In the genomic region with DNA sequence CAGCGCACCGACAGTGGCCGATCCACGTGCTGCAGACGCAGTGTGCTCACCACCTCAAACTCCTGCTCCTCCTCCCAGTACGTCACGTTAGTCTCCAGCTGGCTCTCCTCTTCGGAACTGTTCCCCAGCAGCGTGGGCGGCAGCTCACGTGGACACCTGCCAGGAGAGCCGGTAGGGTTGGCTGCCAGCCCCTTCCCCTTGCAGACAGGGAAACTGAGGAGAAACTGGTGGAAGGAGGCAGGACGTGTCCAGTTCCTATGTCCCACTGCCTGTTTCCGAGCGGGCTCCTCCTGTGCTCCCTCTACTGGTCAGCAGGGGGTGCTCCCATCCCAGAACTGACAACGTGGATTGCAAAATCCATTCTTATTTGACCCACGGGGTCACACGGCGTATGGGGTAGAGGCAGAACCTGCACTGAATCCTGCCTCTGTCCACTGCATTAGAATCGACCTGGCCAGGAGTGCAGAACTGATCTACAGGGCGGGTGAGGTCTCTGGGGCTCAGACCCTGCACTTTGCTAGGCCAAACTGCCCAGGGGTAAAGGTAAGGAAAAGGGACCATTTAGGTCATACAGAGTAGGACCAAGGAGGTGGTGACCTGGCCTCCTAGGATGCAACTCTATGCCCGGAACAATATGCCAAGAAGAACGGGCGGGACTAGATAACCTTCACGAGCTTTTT, we compare ENCODE assay signal across 8 cellular contexts. TPM values are rescaled to one million over a fixed set of nuclear protein-coding genes. Genes with fewer than 3 reads are reported as not detected.
DNase-seq lines count a peak whose midpoint lies in the region; ATAC-seq and TF ChIP-seq lines count a peak whose summit lies in the region.

No MANE protein-coding gene starts in this region.

- no peaks in the 10 kb centered on the region for H3K9me2 ChIP-seq in GM23248 (ENCODE audit: insufficient read depth)

- peaks cover 34% of the 10 kb centered on the region for H3F3A ChIP-seq in GM23248 (ENCODE audit: insufficient read depth)

- peak overlapping the region; percentile 45 to 74 for H3K27ac Mint-ChIP-seq in natural killer cell

- no peak for TF ChIP-seq POLR2A in esophagus muscularis mucosa (IDR thresholded peaks at IDR 0.05; ENCODE audit: low read depth)

- peaks cover 0 to 3% of the 10 kb centered on the region in 2 donors for H3K27me3 Mint-ChIP-seq in natural killer cell (ENCODE audit: low read depth in 2 of 2)

- no peak overlapping the region for H3K4me2 ChIP-seq in GM23248 (ENCODE audit: unreplicated experiment)

- H3K4me3 ChIP-seq in GM23248 (no peak overlapping the region), esophagus muscularis mucosa (peak overlapping the region in 1 of 4 donors; percentile 33), subcutaneous abdominal adipose tissue (ENCODE audit: low read depth in 1 of 5, low read length in 5 of 5) (peak overlapping the region in 4 of 5 donors; percentile 32 to 61 (median 44))

- TF ChIP-seq CTCF in esophagus muscularis mucosa (IDR thresholded peaks at IDR 0.05): peak; percentile 95 to 97 (median 97)
- TF ChIP-seq CTCF in natural killer cell (IDR thresholded peaks at IDR 0.05): peak; percentile 81

- no peak for TF ChIP-seq EP300 in esophagus muscularis mucosa (IDR thresholded peaks at IDR 0.05)

- H3K4me3 Mint-ChIP-seq in natural killer cell: peak overlapping the region; percentile 62

- H4K20me1 ChIP-seq in GM23248 (ENCODE audit: insufficient read depth): no peaks in the 10 kb centered on the region

- in situ Hi-C loops in GM23248 (cut with MboI): no loop called here

- intact Hi-C loops in esophagus muscularis mucosa (cut with DNase I): loop anchor here (1.0 to 10.0 kb wide), 3 partner anchors 31 to 315 kb away; partner anchors contain the start of gene RPS14
- intact Hi-C loops in natural killer cell (cut with micrococcal nuclease): loop anchor here (1.0 to 2.0 kb wide), 3 partner anchors 45 to 306 kb away; no protein-coding TSS in a partner anchor

- DNase-seq in D341Med (ENCODE audit: low spot score) (peak; percentile 79), GM23248 (peak; percentile 84), NCI-H69 (lab: John Stamatoyannopoulos, UW) (peak; percentile 63), esophagus muscularis mucosa (ENCODE audit: extremely low spot score) (peak; percentile 95), natural killer cell (peak; percentile 53)
- peak; percentile 79 for DNase-seq in activated CD8-positive, alpha-beta memory T cell treated with anti-CD3 and anti-CD28 coated beads, Interleukin-2, amount 50 U/mL, for 48 hours

- H3K27ac ChIP-seq in GM23248: no peak overlapping the region
- peak overlapping the region; percentile 16 to 30 (median 26) for H3K27ac ChIP-seq in esophagus muscularis mucosa (replicated peaks in 1 of 4)
- no peak overlapping the region for H3K27ac ChIP-seq in subcutaneous abdominal adipose tissue (ENCODE audit: low read depth, low read length)

- no peaks in the 10 kb centered on the region for H3K9me3 Mint-ChIP-seq in natural killer cell

- H3K9me3 ChIP-seq in GM23248 (ENCODE audit: low read depth) (no peaks in the 10 kb centered on the region), esophagus muscularis mucosa (no peaks in the 10 kb centered on the region), subcutaneous abdominal adipose tissue (ENCODE audit: control insufficient read depth in 5 of 5, low read length in 5 of 5) (no peaks in the 10 kb centered on the region)

- H3K36me3 Mint-ChIP-seq in natural killer cell: no peaks in the 10 kb centered on the region

- H3K4me1 Mint-ChIP-seq in natural killer cell: peaks cover 21 to 43% of the 10 kb centered on the region in 2 donors

- ATAC-seq in natural killer cell (peak; percentile 62 to 89 (median 79)), HG02763 (IDR thresholded peaks at IDR 0.05; ENCODE audit: unreplicated experiment) (no peak)

- H3K79me2 ChIP-seq in GM23248 (ENCODE audit: insufficient read depth): peaks cover 25% of the 10 kb centered on the region

- H3K36me3 ChIP-seq in GM23248 (ENCODE audit: low read depth) (peaks cover 59% of the 10 kb centered on the region), esophagus muscularis mucosa (peaks cover 20 to 85% (median 67%) of the 10 kb centered on the region in 4 donors), subcutaneous abdominal adipose tissue (ENCODE audit: control insufficient read depth in 5 of 5, insufficient read depth in 5 of 5, low read length in 5 of 5) (peaks cover 4 to 58% (median 49%) of the 10 kb centered on the region in 5 donors)

- H3K9ac ChIP-seq in GM23248 (no peak overlapping the region), subcutaneous abdominal adipose tissue (ENCODE audit: low read length in 5 of 5) (peak overlapping the region in 1 of 5 donors; percentile 4)

- no peak overlapping the region for H2AFZ ChIP-seq in GM23248

- WGBS in GM23248 (ENCODE audit: low coverage in 1 of 2, low lambda C conversion rate in 2 of 2, missing lambda C conversion rate in 2 of 2), 2 experiments: 30 to 34% methylated on average over 25 of the region's 25 CpGs
- WGBS in esophagus muscularis mucosa: 27% methylated on average over 20 of the region's 25 CpGs

- peaks cover 24% of the 10 kb centered on the region for H3K4me1 ChIP-seq in GM23248 (ENCODE audit: insufficient read depth)
- H3K4me1 ChIP-seq in esophagus muscularis mucosa: peaks cover 27 to 62% (median 44%) of the 10 kb centered on the region in 4 donors
- H3K4me1 ChIP-seq in subcutaneous abdominal adipose tissue (ENCODE audit: control insufficient read depth in 5 of 5, insufficient read depth in 5 of 5, low read length in 5 of 5): peaks cover 2 to 35% (median 31%) of the 10 kb centered on the region in 5 donors

- H3K27me3 ChIP-seq in GM23248 (replicated peaks; ENCODE audit: insufficient read depth) (no peaks in the 10 kb centered on the region), esophagus muscularis mucosa (no peaks in the 10 kb centered on the region), subcutaneous abdominal adipose tissue (ENCODE audit: control insufficient read depth in 5 of 5, insufficient read depth in 4 of 5, low read length in 5 of 5) (peaks cover 0 to 5% (median 0%) of the 10 kb centered on the region in 5 donors)

RNA-seq across cellular contexts. Expression of gene PDGFRB, which starts 25.7 kb away (rescaled TPM):
- 189 and 205 TPM in 2 replicates for total RNA-seq in GM23248 (2014; rRNA removed; shearing (Covaris generic))
- polyA plus RNA-seq in GM23248 (2016; fragmentation: Nextera tagmentation; extraction: Ambion mirVana): 155 and 163 TPM in 2 replicates
- total RNA-seq in esophagus muscularis mucosa (100 to 1,000 TPM in 2 of 4 donors, 10 to 100 TPM in 2; 83.1 to 219 (median 141) TPM), natural killer cell (10 to 100 TPM; 44.8 to 93.1 (median 61.6) TPM)

RNA-seq across cellular contexts. Expression of gene CDX1, which starts 36.6 kb away (rescaled TPM):
- not detected in 2 replicates for total RNA-seq in GM23248 (2014; rRNA removed; shearing (Covaris generic))
- 0.19 TPM in 1 of 2 replicates, not detected in the other for polyA plus RNA-seq in GM23248 (2016; fragmentation: Nextera tagmentation; extraction: Ambion mirVana)
- total RNA-seq in esophagus muscularis mucosa (under 1 TPM in 1 of 4 donors, not detected in 3; 0.23 TPM), natural killer cell (not detected)

RNA-seq across cellular contexts. Expression of gene CSF1R, which starts 43.6 kb away (rescaled TPM):
- total RNA-seq in GM23248 (2014; rRNA removed; shearing (Covaris generic)): 0.63 TPM in 1 of 2 replicates, not detected in the other
- polyA plus RNA-seq in GM23248 (2016; fragmentation: Nextera tagmentation; extraction: Ambion mirVana): 0.48 and 0.56 TPM in 2 replicates
- total RNA-seq in esophagus muscularis mucosa (10 to 100 TPM; 24.9 to 51.7 (median 31.5) TPM), natural killer cell (10 to 100 TPM in 1 of 3 donors, 1 to 10 TPM in 2; 4.9 to 39.0 (median 7.8) TPM)

RNA-seq across cellular contexts. Expression of gene SLC6A7, which starts 59.9 kb away (rescaled TPM):
- total RNA-seq in GM23248 (2014; rRNA removed; shearing (Covaris generic)): not detected in 2 replicates
- not detected in 2 replicates for polyA plus RNA-seq in GM23248 (2016; fragmentation: Nextera tagmentation; extraction: Ambion mirVana)
- total RNA-seq in esophagus muscularis mucosa: not detected
- not detected for total RNA-seq in natural killer cell

Comparison
In these comparisons a context has a peak if more than half of its experiments do, and no peak if none do; other contexts are left out.
1. H3K27ac ChIP-seq: peak in esophagus muscularis mucosa (4 of 4); none in GM23248 (single experiment) and subcutaneous abdominal adipose tissue (single experiment).
2. Peak in every context shown above with its lines, with median percentiles within 50 percentile points of each other: DNase-seq.